Comparison of ENCODE assay signal across 22 cellular contexts in the genomic region with DNA sequence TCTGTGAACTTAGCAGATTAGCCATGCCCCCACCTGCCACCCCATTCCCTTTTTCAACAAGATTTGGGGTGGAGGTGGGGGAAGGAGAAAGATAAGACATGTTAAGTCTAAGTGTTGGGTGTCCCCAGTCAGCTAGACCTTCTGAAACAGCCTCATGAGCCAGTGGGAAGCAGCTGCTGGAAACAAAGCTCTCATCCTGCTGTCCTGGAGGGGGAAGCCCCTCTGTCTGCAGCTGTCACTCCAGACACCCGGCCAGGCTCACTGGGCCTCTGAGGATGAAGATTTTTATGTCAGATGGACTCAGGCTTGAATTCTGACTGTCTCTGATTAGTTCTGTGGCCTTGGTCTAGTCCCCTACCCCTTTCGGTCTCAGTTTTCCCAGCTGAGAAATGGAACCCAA. TPM values are rescaled to one million over a fixed set of nuclear protein-coding genes. Genes with fewer than 3 reads are reported as not detected.
"Had no signal": no experiment of that assay in that cellular context is flagged by ENCODE, and none has a peak within 500 bp of the region (broad histone marks: within the 10 kb centered on the region; RNA-seq: fewer than 3 reads in every experiment).

No MANE protein-coding gene starts in this region.

- H3K9me3 ChIP-seq: SK-N-SH had no signal

- H3K4me2 ChIP-seq: SK-N-SH had no signal

- H3K27ac ChIP-seq: HL-60 had no signal

- DNase-seq: Karpas-422, KG1, MM.1S, NCI-H1092 treated with DMSO at 0.1 percent for 48 hours, NCI-H1436, NCI-H187, NCI-H2029, NCI-H2081 treated with DMSO at 0.1 percent for 48 hours, NCI-H2171, NCI-H226, NCI-H446, NCI-H510A, NCI-H526, Right ventricle myocardium superior, RPMI8226, SIG-M5, SK-N-SH, SW 1271, T-cell had no signal

- H3K9ac ChIP-seq: SK-N-SH had no signal

- ATAC-seq: T-cell had no signal

RNA-seq across cellular contexts. Expression of gene BPIFB3, which starts 1.1 kb away (rescaled TPM):
- total RNA-seq: M059J, Right ventricle myocardium superior, SK-MEL-5, T-cell had no signal
- polyA plus RNA-seq: SK-N-SH had no signal

RNA-seq across cellular contexts. Expression of gene BPIFB6, which starts 23.3 kb away (rescaled TPM):
- total RNA-seq: M059J, Right ventricle myocardium superior, SK-MEL-5, T-cell had no signal
- polyA plus RNA-seq: SK-N-SH had no signal

RNA-seq across cellular contexts. Expression of gene BPIFB4, which starts 24.7 kb away (rescaled TPM):
- total RNA-seq: M059J, Right ventricle myocardium superior, SK-MEL-5, T-cell had no signal
- polyA plus RNA-seq: SK-N-SH had no signal

RNA-seq across cellular contexts. Expression of gene BPIFB2, which starts 47.3 kb away (rescaled TPM):
- total RNA-seq: M059J, Right ventricle myocardium superior, SK-MEL-5 had no signal
- polyA plus RNA-seq: SK-N-SH had no signal

RNA-seq across cellular contexts. Expression of gene SUN5, which starts 50.6 kb away (rescaled TPM):
- total RNA-seq: M059J, Right ventricle myocardium superior, SK-MEL-5, T-cell had no signal
- polyA plus RNA-seq: SK-N-SH had no signal
